26 cellular contexts compared by ENCODE assay signal in genomic region chr12:61502179-61502578, GRCh38.
"Had no signal": no experiment of that assay in that cellular context is flagged by ENCODE, and none has a peak within 500 bp of the region (broad histone marks: within the 10 kb centered on the region; RNA-seq: fewer than 3 reads in every experiment).

No MANE protein-coding gene starts in this region.

- DNase-seq: hypothalamus; immature natural killer cell; left ventricle myocardium inferior; mesendoderm; naive B cell; natural killer cell; nephron progenitor cell; occipital lobe; right lobe of liver; stimulated activated CD4-positive, alpha-beta T cell treated with anti-CD3 and anti-CD28 coated beads, Interleukin-12 subunit alpha, Interleukin-12 subunit beta, amount 100 ng/mL, for 4 hours; stimulated activated CD4-positive, alpha-beta T cell treated with anti-CD3 and anti-CD28 coated beads, Interleukin-15, amount 100 ng/mL, for 24 hours; stimulated activated CD4-positive, alpha-beta T cell treated with anti-CD3 and anti-CD28 coated beads, Interleukin-2, amount 100 ng/mL, for 24 hours; stimulated activated CD4-positive, alpha-beta T cell treated with anti-CD3 and anti-CD28 coated beads, Interleukin-4, amount 100 ng/mL, for 1 hour; stimulated activated naive B cell treated with anti-CD40 and anti-IgM and Interleukin-4, amounts not matched to agents 10 μg/mL and 1 μg/mL and 100 μg/mL, for 72 hours; stimulated activated naive CD8-positive, alpha-beta T cell treated with anti-CD3 and anti-CD28 coated beads, Interleukin-15, Interleukin-2, amounts not matched to agents 100 U/mL and 50 U/mL, for 24 hours; stomach; testis; thyroid gland; transverse colon; upper lobe of left lung had no signal

- H3K27me3 ChIP-seq: neural progenitor cell, neutrophil, right atrium auricular region, right lobe of liver, stomach, testis, thyroid gland, transverse colon, upper lobe of left lung, vagina had no signal

- H3K4me3 ChIP-seq: left ventricle myocardium inferior, lung, neural progenitor cell, right atrium auricular region, right lobe of liver, stomach, testis, thyroid gland, transverse colon, upper lobe of left lung, vagina had no signal

- H3K27ac ChIP-seq: left ventricle myocardium inferior, neural progenitor cell, neutrophil, right atrium auricular region, right lobe of liver, stomach, testis, thyroid gland, transverse colon, upper lobe of left lung, vagina had no signal

- H3K9me3 ChIP-seq: left ventricle myocardium inferior, neutrophil, right atrium auricular region, right lobe of liver, stomach, testis, thyroid gland, transverse colon, upper lobe of left lung, vagina had no signal

- H3K36me3 ChIP-seq: left ventricle myocardium inferior, neural progenitor cell, neutrophil, right atrium auricular region, right lobe of liver, stomach, thyroid gland, transverse colon, upper lobe of left lung, vagina had no signal

- ATAC-seq: natural killer cell; right lobe of liver; stimulated activated naive B cell treated with anti-CD40 and anti-IgM and Interleukin-4, amounts not matched to agents 10 μg/mL and 1 μg/mL and 100 μg/mL, for 72 hours; stimulated activated naive CD8-positive, alpha-beta T cell treated with anti-CD3 and anti-CD28 coated beads, Interleukin-15, Interleukin-2, amounts not matched to agents 100 U/mL and 50 U/mL, for 24 hours had no signal

- FAIRE-seq: islet of Langerhans had no signal

- H3K4me1 ChIP-seq: left ventricle myocardium inferior, right atrium auricular region, right lobe of liver, stomach, testis, thyroid gland, transverse colon, upper lobe of left lung, vagina had no signal
